8 cellular contexts compared by ENCODE assay signal in the genomic region with DNA sequence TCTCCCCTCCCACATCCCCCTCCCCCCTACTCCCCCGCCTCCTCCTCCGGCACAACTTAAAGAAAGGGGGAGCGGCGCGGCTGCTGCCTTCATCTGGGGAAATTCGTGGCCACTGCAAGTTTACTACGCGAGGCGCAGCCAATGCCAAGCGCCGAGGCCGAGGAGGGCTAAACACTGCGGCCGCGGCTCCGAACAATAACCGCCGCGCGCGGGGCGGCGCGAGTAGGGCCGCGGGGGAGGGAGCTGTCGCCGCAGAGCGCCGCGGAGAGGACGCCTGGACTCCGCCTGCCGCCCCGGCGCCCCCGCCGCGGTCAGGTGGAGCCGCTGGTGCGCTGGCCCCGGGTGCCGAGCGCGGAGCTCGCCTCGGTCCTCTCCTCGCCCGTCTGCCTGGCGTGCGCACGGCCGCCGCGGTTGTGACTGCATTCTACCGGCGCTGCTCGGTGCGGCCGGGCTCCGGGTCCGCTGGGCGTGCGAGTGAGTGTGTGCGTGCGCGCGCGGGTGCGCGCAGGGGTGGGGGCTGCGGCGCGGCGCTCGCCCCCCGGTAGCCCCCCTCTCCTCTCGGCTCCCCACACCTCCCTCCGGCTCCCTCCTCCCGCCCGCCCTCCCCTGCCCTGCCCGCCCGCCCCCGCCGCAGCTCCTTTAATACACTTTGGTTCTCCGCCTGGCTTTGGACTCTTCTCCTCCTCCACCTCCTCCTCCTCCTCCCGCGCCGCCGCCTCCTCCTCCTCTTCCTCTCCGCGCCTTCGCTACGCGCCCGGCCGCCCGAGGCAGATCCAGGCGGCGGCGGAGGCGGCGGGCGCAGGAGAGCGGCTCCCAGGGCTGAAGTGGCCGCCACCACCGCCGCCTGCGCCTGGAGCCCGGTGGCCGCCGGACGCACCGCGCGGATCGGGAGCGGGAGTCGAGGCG. TPM values are rescaled to one million over a fixed set of nuclear protein-coding genes. Genes with fewer than 3 reads are reported as not detected.
DNase-seq lines count a peak whose midpoint lies in the region; ATAC-seq and TF ChIP-seq lines count a peak whose summit lies in the region.

ZIC2 (plus strand) TSS at position 670 of the 906 bp plus-strand sequence. CDS start 281 bp downstream, outside the sequence.

- H3K4me1 ChIP-seq in NT2/D1 (ENCODE audit: insufficient read depth, insufficient read length), result no peaks in the 10 kb centered on the region
- H3K4me1 ChIP-seq in tibial artery, result peaks cover 0 to 49% (median 39%) of the 10 kb centered on the region in 4 donors

- no TSS peak for BruUV-seq in MCF 10A (replicated peaks; lab: Mats Ljungman, UMichigan)

- DNase-seq in AG10803 (ENCODE audit: low read depth), result no peak
- no peak for DNase-seq in NT2/D1 (ENCODE audit: low read depth, low spot score)
- DNase-seq in MCF 10A (ENCODE audit: unreplicated experiment), result peak; percentile 81
- no peak for DNase-seq in left colon
- no peak for DNase-seq in tibial artery
- DNase-seq in T-helper 2 cell treated with Interferon-gamma antibody and Interleukin-4, amounts not matched to agents 5 μg/mL and 100 μg/mL, for 36 hours (ENCODE audit: low spot score), result no peak
- DNase-seq in ureter (ENCODE audit: low spot score), result no peak

- peak within 1 kb of the TSS; percentile 83 for H3K9ac ChIP-seq in NT2/D1 (ENCODE audit: insufficient read length, low read depth)

- H3K27ac Mint-ChIP-seq in MCF 10A (ENCODE audit: low read depth, unreplicated experiment), result peak within 1 kb of the TSS; percentile 27
- H3K27ac Mint-ChIP-seq in T-helper 2 cell treated with Interferon-gamma antibody and Interleukin-4, amounts not matched to agents 5 μg/mL and 100 μg/mL, for 36 hours, result no peak within 1 kb of the TSS

- CTCF ChIA-PET in MCF 10A (lab: Yijun Ruan, JAX), result interaction anchor here (0.6 to 0.8 kb wide), 3 partner anchors 39 to 179 kb away, joined by 3 read pairs; no protein-coding TSS in a partner anchor

- H3K4me1 Mint-ChIP-seq in MCF 10A (ENCODE audit: insufficient read depth, unreplicated experiment), result peaks cover 9% of the 10 kb centered on the region
- peaks cover 3% of the 10 kb centered on the region for H3K4me1 Mint-ChIP-seq in T-helper 2 cell treated with Interferon-gamma antibody and Interleukin-4, amounts not matched to agents 5 μg/mL and 100 μg/mL, for 36 hours (ENCODE audit: low read depth)

- H3K4me3 ChIP-seq in AG10803 (ENCODE audit: low read length), result peak within 1 kb of the TSS; percentile 46
- H3K4me3 ChIP-seq in NT2/D1 (ENCODE audit: insufficient read length, low read depth), result peak within 1 kb of the TSS; percentile 79
- H3K4me3 ChIP-seq in tibial artery, result peak within 1 kb of the TSS; percentile 50 to 67

- H3K36me3 Mint-ChIP-seq in MCF 10A (ENCODE audit: insufficient read depth, unreplicated experiment), result peaks cover 9% of the 10 kb centered on the region
- H3K36me3 Mint-ChIP-seq in T-helper 2 cell treated with Interferon-gamma antibody and Interleukin-4, amounts not matched to agents 5 μg/mL and 100 μg/mL, for 36 hours (ENCODE audit: low read depth), result peaks cover 6% of the 10 kb centered on the region

- POLR2A ChIA-PET in MCF 10A (lab: Yijun Ruan, JAX), result interaction anchor here (0.5 to 3.8 kb wide), 13 partner anchors 11 to 783 kb away, joined by 3 to 21 read pairs (median 3); partner anchors contain the start of gene PCCA

- intact Hi-C loops in MCF 10A (cut with micrococcal nuclease), result loop anchor here (2.0 to 5.0 kb wide), 3 partner anchors 253 to 536 kb away; no protein-coding TSS in a partner anchor
- intact Hi-C loops in left colon (cut with DNase I, micrococcal nuclease), result no loop called here
- intact Hi-C loops in tibial artery (cut with DNase I; ENCODE audit: low total_unique reads), result no loop called here

- ATAC-seq in GM19035 (IDR thresholded peaks at IDR 0.05; ENCODE audit: unreplicated experiment), result peak; percentile 35
- ATAC-seq in left colon, result peak; percentile 54

- H3K27me3 ChIP-seq in NT2/D1 (ENCODE audit: insufficient read depth, insufficient read length) (peaks cover 61% of the 10 kb centered on the region), tibial artery (peaks cover 24 to 99% of the 10 kb centered on the region in 2 donors)

- H3K4me3 Mint-ChIP-seq in MCF 10A (ENCODE audit: unreplicated experiment), result peak within 1 kb of the TSS; percentile 73
- H3K4me3 Mint-ChIP-seq in T-helper 2 cell treated with Interferon-gamma antibody and Interleukin-4, amounts not matched to agents 5 μg/mL and 100 μg/mL, for 36 hours, result no peak within 1 kb of the TSS

- H3K27me3 Mint-ChIP-seq in MCF 10A (ENCODE audit: insufficient read depth, unreplicated experiment), result no peaks in the 10 kb centered on the region
- peaks cover 60% of the 10 kb centered on the region for H3K27me3 Mint-ChIP-seq in T-helper 2 cell treated with Interferon-gamma antibody and Interleukin-4, amounts not matched to agents 5 μg/mL and 100 μg/mL, for 36 hours (ENCODE audit: low read depth)

- no peak for TF ChIP-seq CTCF in AG10803 (conservative IDR thresholded peaks at IDR 0.05; ENCODE audit: low read length)
- no peak for TF ChIP-seq CTCF in MCF 10A (IDR thresholded peaks at IDR 0.05; ENCODE audit: unreplicated experiment)
- TF ChIP-seq CTCF in tibial artery (IDR thresholded peaks at IDR 0.05), result no peak

- H3K36me3 ChIP-seq in NT2/D1 (ENCODE audit: insufficient read depth, insufficient read length, low read length) (no peaks in the 10 kb centered on the region), tibial artery (no peaks in the 10 kb centered on the region)

- no peaks in the 10 kb centered on the region for H3K9me3 Mint-ChIP-seq in MCF 10A (ENCODE audit: unreplicated experiment)
- H3K9me3 Mint-ChIP-seq in T-helper 2 cell treated with Interferon-gamma antibody and Interleukin-4, amounts not matched to agents 5 μg/mL and 100 μg/mL, for 36 hours, result no peaks in the 10 kb centered on the region

- no peaks in the 10 kb centered on the region for H3K9me3 ChIP-seq in NT2/D1 (ENCODE audit: insufficient read depth, low read length)
- H3K9me3 ChIP-seq in tibial artery, result peaks cover 0 to 7% (median 0%) of the 10 kb centered on the region in 3 donors

- no peak within 1 kb of the TSS for H3K27ac ChIP-seq in tibial artery

RNA-seq across cellular contexts. Expression of gene ZIC2, which starts in this region (rescaled TPM):
- total RNA-seq in MCF 10A (2022) (7.0 and 8.2 TPM in 2 replicates), left colon (under 1 TPM; 0.08 to 0.27 TPM), ureter (not detected)

Comparison
In these comparisons a context has a peak if more than half of its experiments do, and no peak if none do; other contexts are left out.
1. Peak in ATAC-seq in left colon; RNA of the gene not detected or under 1 TPM.